ENCODE assay signal across 8 cellular contexts in the genomic region with DNA sequence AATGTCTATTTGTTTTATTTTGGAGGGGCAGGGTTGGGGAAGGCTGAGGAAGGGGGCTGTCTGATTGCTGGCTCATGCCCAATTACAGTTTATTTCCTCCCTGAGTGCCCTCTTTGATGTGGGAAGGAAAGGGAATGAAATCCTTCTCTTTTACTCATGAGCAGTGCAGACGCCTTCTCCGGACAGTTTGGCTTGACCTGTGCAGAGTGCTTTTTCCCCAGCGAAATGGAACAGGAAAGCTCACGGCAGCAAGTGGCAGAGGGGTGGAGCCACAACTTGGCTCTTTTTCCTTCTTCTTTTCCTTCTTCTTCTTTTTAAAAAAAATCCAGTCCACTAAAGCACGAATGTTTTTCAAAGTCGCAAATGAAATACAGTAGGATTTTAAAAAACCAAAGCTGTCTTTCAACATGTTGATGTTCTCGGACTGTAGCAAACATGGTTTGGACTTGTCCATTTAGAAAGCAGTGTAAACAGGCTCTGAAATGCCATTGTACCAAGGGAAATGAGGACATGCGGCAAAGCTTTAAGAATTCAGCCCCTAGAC. TPM values are rescaled to one million over a fixed set of nuclear protein-coding genes. Genes with fewer than 3 reads are reported as not detected.
DNase-seq lines count a peak whose midpoint lies in the region; ATAC-seq and TF ChIP-seq lines count a peak whose summit lies in the region.

No MANE protein-coding gene starts in this region.

- no peak overlapping the region for H3K27ac Mint-ChIP-seq in activated T-cell treated with anti-CD3 and anti-CD28 coated beads, Interleukin-2, amount 50 U/mL, for 24 hours

- H3K36me3 Mint-ChIP-seq in activated T-cell treated with anti-CD3 and anti-CD28 coated beads, Interleukin-2, amount 50 U/mL, for 24 hours (ENCODE audit: low read depth), result no peaks in the 10 kb centered on the region

- H3K27ac ChIP-seq in HUES48 (ENCODE audit: low read depth, low read length), result peak overlapping the region; percentile 88
- peak overlapping the region; percentile 66 to 82 for H3K27ac ChIP-seq in breast epithelium
- peak overlapping the region in 7 of 8 donors; percentile 40 to 75 (median 61) for H3K27ac ChIP-seq in spleen

- TF ChIP-seq POLR2A in breast epithelium (IDR thresholded peaks at IDR 0.05) (no peak), spleen (IDR thresholded peaks at IDR 0.05) (no peak)

- no peak overlapping the region for H3K9ac ChIP-seq in HUES48 (ENCODE audit: low read depth, low read length)

- H3K4me1 ChIP-seq in HUES48 (ENCODE audit: control insufficient read depth, insufficient read depth, low read length) (peaks cover 32% of the 10 kb centered on the region), breast epithelium (peaks cover 2 to 12% of the 10 kb centered on the region in 2 donors), spleen (peaks cover 8 to 61% (median 25%) of the 10 kb centered on the region in 6 donors)

- H3K27me3 Mint-ChIP-seq in activated T-cell treated with anti-CD3 and anti-CD28 coated beads, Interleukin-2, amount 50 U/mL, for 24 hours, result peaks cover 35% of the 10 kb centered on the region

- H3K36me3 ChIP-seq in HUES48 (ENCODE audit: control insufficient read depth, insufficient read depth, low read length), result no peaks in the 10 kb centered on the region
- no peaks in the 10 kb centered on the region for H3K36me3 ChIP-seq in breast epithelium
- peaks cover 0 to 6% (median 0%) of the 10 kb centered on the region in 6 donors for H3K36me3 ChIP-seq in spleen

- 15 to 20% (median 17%) methylated on average over 8 of the region's 8 CpGs for WGBS in spleen, 5 donors

- no peaks in the 10 kb centered on the region for H3K4me1 Mint-ChIP-seq in activated T-cell treated with anti-CD3 and anti-CD28 coated beads, Interleukin-2, amount 50 U/mL, for 24 hours (ENCODE audit: low read depth)

- 0 out of 2 replicates have a peak overlapping the region, but pooled peaks have one; percentile 2 for H3K4me3 ChIP-seq in HUES48 (ENCODE audit: low read depth, low read length)
- peak overlapping the region in 2 of 3 donors; percentile 30 to 49 for H3K4me3 ChIP-seq in breast epithelium
- peak overlapping the region in 5 of 8 donors; percentile 4 to 22 (median 15) for H3K4me3 ChIP-seq in spleen

- H3K4me3 Mint-ChIP-seq in activated T-cell treated with anti-CD3 and anti-CD28 coated beads, Interleukin-2, amount 50 U/mL, for 24 hours, result no peak overlapping the region

- DNase-seq in breast epithelium (ENCODE audit: low spot score in 2 of 2) (no peak), kidney glomerular epithelial cell (lab: John Stamatoyannopoulos, UW) (peak; percentile 44), spleen (peak; percentile 41), RKO (ENCODE audit: low spot score) (no peak)
- DNase-seq in activated T-cell treated with anti-CD3 and anti-CD28 coated beads, Interleukin-2, amount 50 U/mL, for 24 hours, result no peak

- H3K9me3 Mint-ChIP-seq in activated T-cell treated with anti-CD3 and anti-CD28 coated beads, Interleukin-2, amount 50 U/mL, for 24 hours, result no peaks in the 10 kb centered on the region

- no peaks in the 10 kb centered on the region for H3K27me3 ChIP-seq in HUES48 (ENCODE audit: control insufficient read depth, insufficient read depth, low read length)
- H3K27me3 ChIP-seq in breast epithelium, result no peaks in the 10 kb centered on the region
- peaks cover 0 to 9% (median 0%) of the 10 kb centered on the region in 7 donors for H3K27me3 ChIP-seq in spleen (replicated peaks in 1 of 7)

- ATAC-seq in GM21423 (IDR thresholded peaks at IDR 0.05; ENCODE audit: unreplicated experiment), result no peak
- ATAC-seq in HG03159 (IDR thresholded peaks at IDR 0.05; ENCODE audit: unreplicated experiment), result no peak

- intact Hi-C loops in breast epithelium (cut with DNase I; ENCODE audit: low total_unique reads) (no loop called here), spleen (cut with DNase I; ENCODE audit: low total_unique reads) (no loop called here)

- TF ChIP-seq CTCF in breast epithelium (IDR thresholded peaks at IDR 0.05) (no peak), spleen (IDR thresholded peaks at IDR 0.05 in 8 of 11, conservative IDR thresholded peaks at IDR 0.05 in 3 of 11) (no peak)

- no peaks in the 10 kb centered on the region for H3K9me3 ChIP-seq in HUES48 (ENCODE audit: control insufficient read depth, insufficient read depth, low read length)
- no peaks in the 10 kb centered on the region for H3K9me3 ChIP-seq in breast epithelium
- no peaks in the 10 kb centered on the region for H3K9me3 ChIP-seq in spleen

RNA-seq across cellular contexts. Expression of gene RAB31, which starts 34.6 kb away (rescaled TPM):
- total RNA-seq in breast epithelium, result 100 to 1,000 TPM in 1 of 3 donors, 10 to 100 TPM in 2; 22.4 to 110 (median 32.4) TPM
- total RNA-seq in spleen, result 100 to 1,000 TPM in 1 of 7 donors, 10 to 100 TPM in 6; 51.7 to 112 (median 83.1) TPM
- 10 to 100 TPM; 12.3 to 22.9 (median 15.6) TPM for polyA plus RNA-seq in spleen

Comparison
In these comparisons a context has a peak if more than half of its experiments do, and no peak if none do; other contexts are left out.
1. DNase-seq: peak in kidney glomerular epithelial cell (single experiment) and spleen (single experiment); none in breast epithelium (0 of 2), activated T-cell treated with anti-CD3 and anti-CD28 coated beads, Interleukin-2, amount 50 U/mL, for 24 hours (single experiment) and RKO (single experiment).
2. Peak in every context shown above with its lines, with median percentiles within 50 percentile points of each other: H3K27ac ChIP-seq and H3K4me3 ChIP-seq.